Comparison of ENCODE assay signal across 10 cellular contexts in genomic region chr1:210347112-210347511, GRCh38. TPM values are rescaled to one million over a fixed set of nuclear protein-coding genes. Genes with fewer than 3 reads are reported as not detected.
DNase-seq lines count a peak whose midpoint lies in the region; TF ChIP-seq lines count a peak whose summit lies in the region.
"Had no signal": no experiment of that assay in that cellular context is flagged by ENCODE, and none has a peak within 500 bp of the region (broad histone marks: within the 10 kb centered on the region; RNA-seq: fewer than 3 reads in every experiment).

No MANE protein-coding gene starts in this region.

- H3K36me3 ChIP-seq in HEK293 (ENCODE audit: control insufficient read depth in 2 of 2, insufficient read depth in 1 of 2, low read length in 2 of 2), result peaks cover 0 to 3% of the 10 kb centered on the region in 2 experiments; a peak in 1 of 3 replicates

- H3K4me3 ChIP-seq in HEK293 (ENCODE audit: low read depth, low read length), result no peak overlapping the region
- H3K4me3 ChIP-seq: A549 had no signal

- H3K9me3 Mint-ChIP-seq in activated T-helper 1 cell treated with anti-CD3 and anti-CD28 coated beads, Interleukin-12 subunit alpha, Interleukin-12 subunit beta, Interleukin-2, Interleukin-4 antibody, amounts not matched to agents 30 ng/mL and 10 ng/mL and 1 ng/mL, durations not matched to agents 14 hours and 24 hours and 36 hours, result no peaks in the 10 kb centered on the region

- H3K27ac Mint-ChIP-seq in activated T-helper 1 cell treated with anti-CD3 and anti-CD28 coated beads, Interleukin-12 subunit alpha, Interleukin-12 subunit beta, Interleukin-2, Interleukin-4 antibody, amounts not matched to agents 30 ng/mL and 10 ng/mL and 1 ng/mL, durations not matched to agents 14 hours and 24 hours and 36 hours, result peak overlapping the region; percentile 3

- no peak overlapping the region for H3K27ac ChIP-seq in HEK293 (ENCODE audit: extremely low read depth, low read depth, low read length)
- H3K27ac ChIP-seq: A549 had no signal

- no peak overlapping the region for H3K4me3 Mint-ChIP-seq in activated T-helper 1 cell treated with anti-CD3 and anti-CD28 coated beads, Interleukin-12 subunit alpha, Interleukin-12 subunit beta, Interleukin-2, Interleukin-4 antibody, amounts not matched to agents 30 ng/mL and 10 ng/mL and 1 ng/mL, durations not matched to agents 14 hours and 24 hours and 36 hours

- POLR2A ChIA-PET in HEK293 (lab: Yijun Ruan, JAX), result no interaction called here

- no peak for TF ChIP-seq CTCF in HEK293 (tag by site-specific recombination; IDR thresholded peaks at IDR 0.05)

- H3K36me3 Mint-ChIP-seq in activated T-helper 1 cell treated with anti-CD3 and anti-CD28 coated beads, Interleukin-12 subunit alpha, Interleukin-12 subunit beta, Interleukin-2, Interleukin-4 antibody, amounts not matched to agents 30 ng/mL and 10 ng/mL and 1 ng/mL, durations not matched to agents 14 hours and 24 hours and 36 hours (ENCODE audit: low read depth), result no peaks in the 10 kb centered on the region

- H3K4me1 ChIP-seq in HEK293 (ENCODE audit: control insufficient read depth, insufficient read depth, low read length), result peaks cover 9% of the 10 kb centered on the region

- CTCF ChIA-PET in HEK293 (lab: Yijun Ruan, JAX), result no interaction called here

- H3K9me3 ChIP-seq in HEK293 (ENCODE audit: control insufficient read depth, insufficient read depth, low read depth, low read length), result no peaks in the 10 kb centered on the region
- H3K9me3 ChIP-seq: A549 had no signal

- peak; percentile 29 for DNase-seq in activated CD4-positive, alpha-beta T cell treated with anti-CD3 and anti-CD28 coated beads for 48 hours
- DNase-seq in activated CD4-positive, alpha-beta T cell treated with anti-CD3 and anti-CD28 coated beads for 1 hour, result no peak
- DNase-seq in activated T-helper 1 cell treated with anti-CD3 and anti-CD28 coated beads, Interleukin-12 subunit alpha, Interleukin-12 subunit beta, Interleukin-2, Interleukin-4 antibody, amounts not matched to agents 30 ng/mL and 10 ng/mL and 1 ng/mL, durations not matched to agents 14 hours and 24 hours and 36 hours (ENCODE audit: low spot score), result no peak
- peak; percentile 84 for DNase-seq in putamen (ENCODE audit: low spot score)
- DNase-seq in NCI-H1930 (lab: John Stamatoyannopoulos, UW), result no peak
- DNase-seq in SW 1271 (lab: John Stamatoyannopoulos, UW), result no peak
- no peak for DNase-seq in islet precursor cell
- DNase-seq: activated CD8-positive, alpha-beta memory T cell treated with anti-CD3 and anti-CD28 coated beads, Interleukin-2, amount 50 U/mL, for 4 hours had no signal

- intact Hi-C loops in activated T-helper 1 cell treated with anti-CD3 and anti-CD28 coated beads, Interleukin-12 subunit alpha, Interleukin-12 subunit beta, Interleukin-2, Interleukin-4 antibody, amounts not matched to agents 30 ng/mL and 10 ng/mL and 1 ng/mL, durations not matched to agents 14 hours and 24 hours and 36 hours (cut with micrococcal nuclease), result loop anchor here (1.0 to 2.0 kb wide), 2 partner anchors 15 to 26 kb away; no protein-coding TSS in a partner anchor

- H3K4me1 Mint-ChIP-seq in activated T-helper 1 cell treated with anti-CD3 and anti-CD28 coated beads, Interleukin-12 subunit alpha, Interleukin-12 subunit beta, Interleukin-2, Interleukin-4 antibody, amounts not matched to agents 30 ng/mL and 10 ng/mL and 1 ng/mL, durations not matched to agents 14 hours and 24 hours and 36 hours (ENCODE audit: low read depth), result peaks cover 11% of the 10 kb centered on the region

- H3K27me3 Mint-ChIP-seq in activated T-helper 1 cell treated with anti-CD3 and anti-CD28 coated beads, Interleukin-12 subunit alpha, Interleukin-12 subunit beta, Interleukin-2, Interleukin-4 antibody, amounts not matched to agents 30 ng/mL and 10 ng/mL and 1 ng/mL, durations not matched to agents 14 hours and 24 hours and 36 hours (ENCODE audit: insufficient read depth), result peaks cover 6% of the 10 kb centered on the region

TF ChIP-seq in HEK293, 187 proteins besides CTCF, POLR2A, EP300 and RAD21 (continues in another document):
- TF ChIP-seq ZNF24 (tag by site-specific recombination; IDR thresholded peaks at IDR 0.05) (peak; percentile 90), INSM2 (tag by site-specific recombination; IDR thresholded peaks at IDR 0.05) (peak; percentile 55; the same call in 1 of the 2 replicates), ZEB2 (tag by site-specific recombination; IDR thresholded peaks at IDR 0.05) (peak; percentile 83), ZXDB (tag by site-specific recombination; IDR thresholded peaks at IDR 0.05) (peak; percentile 79), ZNF114 (tag by site-specific recombination; IDR thresholded peaks at IDR 0.05) (no peak), ZNF843 (tag by site-specific recombination; IDR thresholded peaks at IDR 0.05) (peak; percentile 79; the same call in 1 of the 2 replicates), OSR2 (tag by site-specific recombination; IDR thresholded peaks at IDR 0.05) (peak; percentile 58; the same call in 1 of the 2 replicates), KLF8 (tag by site-specific recombination; IDR thresholded peaks at IDR 0.05) (peak; percentile 64; the same call in 1 of the 2 replicates), ZNF664 (tag by site-specific recombination; IDR thresholded peaks at IDR 0.05) (peak; percentile 98), ZBTB1 (tag by site-specific recombination; IDR thresholded peaks at IDR 0.05) (no peak), ZNF704 (tag by site-specific recombination; IDR thresholded peaks at IDR 0.05) (no peak), ZBTB17 (tag by site-specific recombination; IDR thresholded peaks at IDR 0.05) (peak; percentile 63), ZNF777 (tag by site-specific recombination; IDR thresholded peaks at IDR 0.05; ENCODE audit: borderline replicate concordance) (no peak)
- TF ChIP-seq, protein P1, sequence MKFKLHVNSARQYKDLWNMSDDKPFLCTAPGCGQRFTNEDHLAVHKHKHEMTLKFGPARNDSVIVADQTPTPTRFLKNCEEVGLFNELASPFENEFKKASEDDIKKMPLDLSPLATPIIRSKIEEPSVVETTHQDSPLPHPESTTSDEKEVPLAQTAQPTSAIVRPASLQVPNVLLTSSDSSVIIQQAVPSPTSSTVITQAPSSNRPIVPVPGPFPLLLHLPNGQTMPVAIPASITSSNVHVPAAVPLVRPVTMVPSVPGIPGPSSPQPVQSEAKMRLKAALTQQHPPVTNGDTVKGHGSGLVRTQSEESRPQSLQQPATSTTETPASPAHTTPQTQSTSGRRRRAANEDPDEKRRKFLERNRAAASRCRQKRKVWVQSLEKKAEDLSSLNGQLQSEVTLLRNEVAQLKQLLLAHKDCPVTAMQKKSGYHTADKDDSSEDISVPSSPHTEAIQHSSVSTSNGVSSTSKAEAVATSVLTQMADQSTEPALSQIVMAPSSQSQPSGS (tag by site-specific recombination; IDR thresholded peaks at IDR 0.05; ENCODE audit: low read depth), result peak; percentile 98
- TF ChIP-seq, protein P2, sequence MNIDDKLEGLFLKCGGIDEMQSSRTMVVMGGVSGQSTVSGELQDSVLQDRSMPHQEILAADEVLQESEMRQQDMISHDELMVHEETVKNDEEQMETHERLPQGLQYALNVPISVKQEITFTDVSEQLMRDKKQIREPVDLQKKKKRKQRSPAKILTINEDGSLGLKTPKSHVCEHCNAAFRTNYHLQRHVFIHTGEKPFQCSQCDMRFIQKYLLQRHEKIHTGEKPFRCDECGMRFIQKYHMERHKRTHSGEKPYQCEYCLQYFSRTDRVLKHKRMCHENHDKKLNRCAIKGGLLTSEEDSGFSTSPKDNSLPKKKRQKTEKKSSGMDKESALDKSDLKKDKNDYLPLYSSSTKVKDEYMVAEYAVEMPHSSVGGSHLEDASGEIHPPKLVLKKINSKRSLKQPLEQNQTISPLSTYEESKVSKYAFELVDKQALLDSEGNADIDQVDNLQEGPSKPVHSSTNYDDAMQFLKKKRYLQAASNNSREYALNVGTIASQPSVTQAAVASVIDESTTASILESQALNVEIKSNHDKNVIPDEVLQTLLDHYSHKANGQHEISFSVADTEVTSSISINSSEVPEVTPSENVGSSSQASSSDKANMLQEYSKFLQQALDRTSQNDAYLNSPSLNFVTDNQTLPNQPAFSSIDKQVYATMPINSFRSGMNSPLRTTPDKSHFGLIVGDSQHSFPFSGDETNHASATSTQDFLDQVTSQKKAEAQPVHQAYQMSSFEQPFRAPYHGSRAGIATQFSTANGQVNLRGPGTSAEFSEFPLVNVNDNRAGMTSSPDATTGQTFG (tag by site-specific recombination; IDR thresholded peaks at IDR 0.05; ENCODE audit: borderline replicate concordance), result no peak

RNA-seq across cellular contexts. Expression of gene HHAT, which starts 18.4 kb away (rescaled TPM):
- total RNA-seq in activated T-helper 1 cell treated with anti-CD3 and anti-CD28 coated beads, Interleukin-12 subunit alpha, Interleukin-12 subunit beta, Interleukin-2, Interleukin-4 antibody, amounts not matched to agents 30 ng/mL and 10 ng/mL and 1 ng/mL, durations not matched to agents 14 hours and 24 hours and 36 hours, result 0.67 and 0.73 TPM in 2 replicates

Comparison
In these comparisons a context has a peak if more than half of its experiments do, and no peak if none do; other contexts are left out.
1. DNase-seq: peak in activated CD4-positive, alpha-beta T cell treated with anti-CD3 and anti-CD28 coated beads for 48 hours (single experiment) and putamen (single experiment); none in activated CD4-positive, alpha-beta T cell treated with anti-CD3 and anti-CD28 coated beads for 1 hour (single experiment), activated T-helper 1 cell treated with anti-CD3 and anti-CD28 coated beads, Interleukin-12 subunit alpha, Interleukin-12 subunit beta, Interleukin-2, Interleukin-4 antibody, amounts not matched to agents 30 ng/mL and 10 ng/mL and 1 ng/mL, durations not matched to agents 14 hours and 24 hours and 36 hours (single experiment), NCI-H1930 (0 of 2), SW 1271 (0 of 2) and islet precursor cell (single experiment).